8 cellular contexts compared by ENCODE assay signal in genomic region chr19:58408152-58409009, GRCh38. TPM values are rescaled to one million over a fixed set of nuclear protein-coding genes. Genes with fewer than 3 reads are reported as not detected.
A peak's percentile ranks its signal among the peaks of the same experiment; 100 is the strongest.
DNase-seq lines count a peak whose midpoint lies in the region; ATAC-seq and TF ChIP-seq lines count a peak whose summit lies in the region.

Gene ZNF584 (plus strand): TSS chr19:58408649. CDS start chr19:58409148, 499 bp downstream.

- H4K20me1 ChIP-seq in Loucy (ENCODE audit: insufficient read depth, low read length, poor library complexity, severe bottlenecking) = no peaks in the 10 kb centered on the region

- no peaks in the 10 kb centered on the region for H3K36me3 ChIP-seq in ES-I3 (ENCODE audit: insufficient read depth, low read length)
- H3K36me3 ChIP-seq in H7 (replicated peaks; ENCODE audit: control insufficient read depth, insufficient read depth, low read length) = no peaks in the 10 kb centered on the region
- no peaks in the 10 kb centered on the region for H3K36me3 ChIP-seq in Loucy (ENCODE audit: insufficient read depth, low read length)
- peaks cover 7% of the 10 kb centered on the region for H3K36me3 ChIP-seq in RWPE2 (ENCODE audit: low read depth)

- H3K9me3 Mint-ChIP-seq in natural killer cell treated with Interleukin-12 subunit alpha and Interleukin-12 subunit beta and Interleukin-15 and Interleukin-18, amount 100 ng/mL, for 72 hours = no peaks in the 10 kb centered on the region

- peak; percentile 91 for ATAC-seq in RWPE2 (ENCODE audit: low read depth)
- ATAC-seq in natural killer cell treated with Interleukin-12 subunit alpha and Interleukin-12 subunit beta and Interleukin-15 and Interleukin-18, amount 100 ng/mL, for 72 hours = peak; percentile 98

- H3K9ac ChIP-seq in ES-I3 (ENCODE audit: low read depth, low read length) (peak within 1 kb of the TSS; percentile 86), Loucy (ENCODE audit: low read depth, low read length, poor library complexity, severe bottlenecking) (peak within 1 kb of the TSS; percentile 89)

- DNase-seq in H7 (peak; percentile 97), RWPE2 (ENCODE audit: low spot score) (peak; percentile 95), fibroblast of pulmonary artery (ENCODE audit: low read depth) (peak; percentile 93)
- DNase-seq in activated effector memory CD4-positive, alpha-beta T cell treated with Interleukin-2 at 50 U/mL for 16 hours = peak; percentile 90
- DNase-seq in natural killer cell treated with Interleukin-12 subunit alpha and Interleukin-12 subunit beta and Interleukin-15 and Interleukin-18, amount 100 ng/mL, for 72 hours (ENCODE audit: low spot score) = peak; percentile 94
- peak; percentile 94 for DNase-seq in stimulated activated naive CD4-positive, alpha-beta T cell treated with Interleukin-2 at 50 U/mL for 16 hours (lab: John Stamatoyannopoulos, UW)

- H3K4me3 ChIP-seq in H7 (ENCODE audit: insufficient read depth, low read depth, low read length) = peak within 1 kb of the TSS; percentile 90
- H3K4me3 ChIP-seq in Loucy (ENCODE audit: low read length, poor library complexity, severe bottlenecking) = peak within 1 kb of the TSS; percentile 86
- peak within 1 kb of the TSS; percentile 86 for H3K4me3 ChIP-seq in RWPE2 (ENCODE audit: severe bottlenecking)
- peak within 1 kb of the TSS; percentile 91 for H3K4me3 ChIP-seq in fibroblast of pulmonary artery (replicated peaks; ENCODE audit: low read depth, low read length)

- H3K79me2 ChIP-seq in Loucy (ENCODE audit: insufficient read depth, low read length) = peaks cover 18% of the 10 kb centered on the region; the same call in 1 of the 2 replicates

- H3K27ac Mint-ChIP-seq in natural killer cell treated with Interleukin-12 subunit alpha and Interleukin-12 subunit beta and Interleukin-15 and Interleukin-18, amount 100 ng/mL, for 72 hours = peak within 1 kb of the TSS; percentile 82 to 93

- peak within 1 kb of the TSS; percentile 57 for H3K27ac ChIP-seq in RWPE2 (ENCODE audit: poor library complexity, severe bottlenecking)

- TF ChIP-seq CTCF in Loucy (conservative IDR thresholded peaks at IDR 0.05; ENCODE audit: low read length) (peak; percentile 36), RWPE2 (IDR thresholded peaks at IDR 0.05; ENCODE audit: poor library complexity, severe bottlenecking) (peak; percentile 7), fibroblast of pulmonary artery (IDR thresholded peaks at IDR 0.05; ENCODE audit: low read length, missing control alignments) (no peak)

- H2AFZ ChIP-seq in Loucy (ENCODE audit: low read length) = peak within 1 kb of the TSS; percentile 92

- no peaks in the 10 kb centered on the region for H3K9me3 ChIP-seq in ES-I3 (ENCODE audit: control insufficient read depth, insufficient read depth, low read length)
- no peaks in the 10 kb centered on the region for H3K9me3 ChIP-seq in Loucy (ENCODE audit: insufficient read depth, low read depth, low read length)
- no peaks in the 10 kb centered on the region for H3K9me3 ChIP-seq in RWPE2 (ENCODE audit: severe bottlenecking)

- peaks cover 31 to 32% of the 10 kb centered on the region in 2 donors for H3K4me1 Mint-ChIP-seq in natural killer cell treated with Interleukin-12 subunit alpha and Interleukin-12 subunit beta and Interleukin-15 and Interleukin-18, amount 100 ng/mL, for 72 hours (ENCODE audit: low read depth in 2 of 2)

- H3K4me3 Mint-ChIP-seq in natural killer cell treated with Interleukin-12 subunit alpha and Interleukin-12 subunit beta and Interleukin-15 and Interleukin-18, amount 100 ng/mL, for 72 hours = peak within 1 kb of the TSS; percentile 96

- H3K27me3 ChIP-seq in H7 (ENCODE audit: control insufficient read depth, insufficient read depth, low read length) (peaks cover 11% of the 10 kb centered on the region), Loucy (ENCODE audit: insufficient read depth, low read length, poor library complexity, severe bottlenecking) (no peaks in the 10 kb centered on the region), RWPE2 (ENCODE audit: insufficient read depth, poor library complexity, severe bottlenecking) (no peaks in the 10 kb centered on the region)

- H3K27me3 Mint-ChIP-seq in natural killer cell treated with Interleukin-12 subunit alpha and Interleukin-12 subunit beta and Interleukin-15 and Interleukin-18, amount 100 ng/mL, for 72 hours = no peaks in the 10 kb centered on the region

- H3F3A ChIP-seq in Loucy (ENCODE audit: low read depth) = no peaks in the 10 kb centered on the region

- H3K4me2 ChIP-seq in Loucy (ENCODE audit: low read depth, low read length, poor library complexity, severe bottlenecking) = peak within 1 kb of the TSS; percentile 91

- peaks cover 5% of the 10 kb centered on the region for H3K36me3 Mint-ChIP-seq in natural killer cell treated with Interleukin-12 subunit alpha and Interleukin-12 subunit beta and Interleukin-15 and Interleukin-18, amount 100 ng/mL, for 72 hours

- H3K4me1 ChIP-seq in ES-I3 (ENCODE audit: insufficient read depth, low read length) = no peaks in the 10 kb centered on the region
- peaks cover 22% of the 10 kb centered on the region for H3K4me1 ChIP-seq in Loucy (ENCODE audit: insufficient read depth, low read length, poor library complexity, severe bottlenecking)
- no peaks in the 10 kb centered on the region for H3K4me1 ChIP-seq in RWPE2 (ENCODE audit: insufficient read depth, poor library complexity, severe bottlenecking)

- H3K9me2 ChIP-seq in Loucy (replicated peaks; ENCODE audit: low read depth, low read length) = no peaks in the 10 kb centered on the region

RNA-seq across cellular contexts. Expression of gene ZNF584, which starts in this region (rescaled TPM):
- 3.7 and 10.2 TPM in 2 replicates for total RNA-seq in H7 (2014; rRNA removed; shearing (Covaris generic))
- 10 to 100 TPM in 1 of 2 donors, 1 to 10 TPM in 1; 8.4 to 18.5 TPM for total RNA-seq in natural killer cell treated with Interleukin-12 subunit alpha and Interleukin-12 subunit beta and Interleukin-15 and Interleukin-18, amount 100 ng/mL, for 72 hours

Comparison
In these comparisons a context has a peak if more than half of its experiments do, and no peak if none do; other contexts are left out.
1. Peak in every context shown above with its lines: DNase-seq, ATAC-seq, H3K4me3 ChIP-seq and H3K27ac ChIP-seq.